In the genomic region with DNA sequence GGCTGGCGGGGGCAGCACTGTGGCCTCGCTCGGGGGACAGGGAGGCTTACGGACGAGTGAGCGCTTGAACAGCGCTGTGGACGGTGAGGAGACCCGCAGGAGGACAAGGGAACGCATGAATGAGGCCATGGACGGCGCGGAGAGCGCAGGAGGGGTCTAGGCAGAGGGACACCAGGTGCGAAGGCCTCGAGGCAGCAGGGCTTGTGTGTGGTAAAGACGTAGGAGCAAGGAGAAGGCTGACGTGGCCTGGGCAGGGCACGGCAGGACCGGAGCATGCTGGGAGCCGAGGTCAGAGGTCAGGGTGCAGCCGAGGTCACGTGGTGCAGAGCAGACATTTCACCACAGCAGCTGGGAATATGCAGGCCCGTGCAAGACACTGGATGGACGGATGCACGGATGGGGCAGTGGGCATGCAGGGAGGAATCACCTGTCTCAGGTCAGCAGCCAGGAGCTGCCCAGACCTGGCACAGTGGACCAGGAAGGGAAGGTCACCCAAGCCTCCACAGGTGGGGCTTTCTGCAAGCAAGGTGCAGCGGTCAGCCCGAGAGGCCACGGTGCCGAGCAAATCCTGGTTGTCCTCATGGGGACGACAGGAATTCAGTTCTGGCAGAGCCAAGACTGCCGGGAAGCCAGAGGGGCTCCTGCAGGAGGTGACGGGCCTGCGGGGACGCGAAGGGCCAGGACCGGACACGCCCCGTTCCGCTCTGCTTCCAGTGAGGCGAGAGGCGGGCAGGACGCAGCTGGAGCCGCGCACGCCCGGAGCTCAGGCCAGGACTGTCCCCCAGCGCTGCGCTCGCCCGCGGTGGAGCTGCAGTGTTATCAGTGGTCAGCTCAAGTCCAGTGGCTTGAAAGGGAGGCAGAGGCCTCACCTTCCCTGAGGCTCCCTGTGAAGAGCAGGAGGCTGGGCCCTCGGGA, we compare ENCODE assay signal across 14 cellular contexts.
DNase-seq lines count a peak whose midpoint lies in the region; ATAC-seq and TF ChIP-seq lines count a peak whose summit lies in the region.
"Had no signal": no experiment of that assay in that cellular context is flagged by ENCODE, and none has a peak within 500 bp of the region (broad histone marks: within the 10 kb centered on the region; RNA-seq: fewer than 3 reads in every experiment).

No MANE protein-coding gene starts in this region.

- no peak overlapping the region for H3K4me3 Mint-ChIP-seq in activated CD4-positive, alpha-beta memory T cell treated with anti-CD3 and anti-CD28 coated beads for 36 hours
- H3K4me3 Mint-ChIP-seq in stimulated activated memory B cell treated with anti-CD40 and anti-IgM and Interleukin-4, amounts not matched to agents 10 μg/mL and 1 μg/mL and 100 μg/mL, for 72 hours = no peak overlapping the region

- no peaks in the 10 kb centered on the region for H3K27me3 ChIP-seq in left ventricle myocardium inferior (ENCODE audit: low read depth)
- H3K27me3 ChIP-seq: body of pancreas, ovary, SJCRH30 had no signal

- no peaks in the 10 kb centered on the region for H3K9me3 Mint-ChIP-seq in activated CD4-positive, alpha-beta memory T cell treated with anti-CD3 and anti-CD28 coated beads for 36 hours
- H3K9me3 Mint-ChIP-seq in stimulated activated memory B cell treated with anti-CD40 and anti-IgM and Interleukin-4, amounts not matched to agents 10 μg/mL and 1 μg/mL and 100 μg/mL, for 72 hours = no peaks in the 10 kb centered on the region

- intact Hi-C loops in activated CD4-positive, alpha-beta memory T cell treated with anti-CD3 and anti-CD28 coated beads for 36 hours (cut with micrococcal nuclease) = no loop called here
- intact Hi-C loops in left ventricle myocardium inferior (cut with micrococcal nuclease) = no loop called here

- H3K9me3 ChIP-seq in left ventricle myocardium inferior (replicated peaks) = no peaks in the 10 kb centered on the region
- H3K9me3 ChIP-seq: body of pancreas, Caco-2, ovary, SJCRH30 had no signal

- no peaks in the 10 kb centered on the region for H3K36me3 ChIP-seq in left ventricle myocardium inferior
- H3K36me3 ChIP-seq: ovary, SJCRH30 had no signal

- peak overlapping the region; percentile 23 for H3K4me3 ChIP-seq in left ventricle myocardium inferior
- H3K4me3 ChIP-seq: body of pancreas, ovary, SJCRH30 had no signal

- H3K36me3 Mint-ChIP-seq in activated CD4-positive, alpha-beta memory T cell treated with anti-CD3 and anti-CD28 coated beads for 36 hours = peaks cover 16% of the 10 kb centered on the region
- H3K36me3 Mint-ChIP-seq in stimulated activated memory B cell treated with anti-CD40 and anti-IgM and Interleukin-4, amounts not matched to agents 10 μg/mL and 1 μg/mL and 100 μg/mL, for 72 hours = peaks cover 13% of the 10 kb centered on the region

- DNase-seq in EH (ENCODE audit: low read depth) (peak; percentile 48), left ventricle myocardium inferior (peak; percentile 69), HK-2 (ENCODE audit: unreplicated experiment) (no peak), NCI-H774 (lab: John Stamatoyannopoulos, UW) (no peak)
- DNase-seq in activated CD4-positive, alpha-beta memory T cell treated with anti-CD3 and anti-CD28 coated beads for 36 hours = no peak
- DNase-seq: body of pancreas; Caco-2; head of caudate nucleus; NCI-H187; ovary; SJCRH30; stimulated activated naive CD4-positive, alpha-beta T cell treated with Interleukin-2 at 50 U/mL for 16 hours had no signal

- CTCF ChIA-PET in activated CD4-positive, alpha-beta memory T cell treated with anti-CD3 and anti-CD28 coated beads for 36 hours (lab: Charles Lee) = no interaction called here

- POLR2A ChIA-PET in activated CD4-positive, alpha-beta memory T cell treated with anti-CD3 and anti-CD28 coated beads for 36 hours (lab: Charles Lee) = no interaction called here

- H3K27ac ChIP-seq in left ventricle myocardium inferior (replicated peaks) = peak overlapping the region; percentile 42
- H3K27ac ChIP-seq: body of pancreas, ovary, SJCRH30 had no signal

- ATAC-seq in stimulated activated memory B cell treated with anti-CD40 and anti-IgM and Interleukin-4, amounts not matched to agents 10 μg/mL and 1 μg/mL and 100 μg/mL, for 72 hours = no peak
- no peak for ATAC-seq in GM21723 (IDR thresholded peaks at IDR 0.05; ENCODE audit: unreplicated experiment)
- ATAC-seq: body of pancreas had no signal

- H3K4me1 Mint-ChIP-seq in activated CD4-positive, alpha-beta memory T cell treated with anti-CD3 and anti-CD28 coated beads for 36 hours (ENCODE audit: low read depth) = peaks cover 53% of the 10 kb centered on the region
- peaks cover 81% of the 10 kb centered on the region for H3K4me1 Mint-ChIP-seq in stimulated activated memory B cell treated with anti-CD40 and anti-IgM and Interleukin-4, amounts not matched to agents 10 μg/mL and 1 μg/mL and 100 μg/mL, for 72 hours

- TF ChIP-seq CTCF in left ventricle myocardium inferior (IDR thresholded peaks at IDR 0.05; ENCODE audit: borderline replicate concordance) = no peak

- H3K27ac Mint-ChIP-seq in activated CD4-positive, alpha-beta memory T cell treated with anti-CD3 and anti-CD28 coated beads for 36 hours = peak overlapping the region; percentile 47
- peak overlapping the region; percentile 87 for H3K27ac Mint-ChIP-seq in stimulated activated memory B cell treated with anti-CD40 and anti-IgM and Interleukin-4, amounts not matched to agents 10 μg/mL and 1 μg/mL and 100 μg/mL, for 72 hours

- peaks cover 67% of the 10 kb centered on the region for H3K4me1 ChIP-seq in left ventricle myocardium inferior

- no peaks in the 10 kb centered on the region for H3K27me3 Mint-ChIP-seq in activated CD4-positive, alpha-beta memory T cell treated with anti-CD3 and anti-CD28 coated beads for 36 hours
- H3K27me3 Mint-ChIP-seq in stimulated activated memory B cell treated with anti-CD40 and anti-IgM and Interleukin-4, amounts not matched to agents 10 μg/mL and 1 μg/mL and 100 μg/mL, for 72 hours = no peaks in the 10 kb centered on the region

Comparison
In these comparisons a context has a peak if more than half of its experiments do, and no peak if none do; other contexts are left out.
1. DNase-seq: peak in EH (single experiment) and left ventricle myocardium inferior (single experiment); none in activated CD4-positive, alpha-beta memory T cell treated with anti-CD3 and anti-CD28 coated beads for 36 hours (single experiment), HK-2 (single experiment) and NCI-H774 (single experiment).